Comparison of ENCODE assay signal across 19 cellular contexts in the genomic region with DNA sequence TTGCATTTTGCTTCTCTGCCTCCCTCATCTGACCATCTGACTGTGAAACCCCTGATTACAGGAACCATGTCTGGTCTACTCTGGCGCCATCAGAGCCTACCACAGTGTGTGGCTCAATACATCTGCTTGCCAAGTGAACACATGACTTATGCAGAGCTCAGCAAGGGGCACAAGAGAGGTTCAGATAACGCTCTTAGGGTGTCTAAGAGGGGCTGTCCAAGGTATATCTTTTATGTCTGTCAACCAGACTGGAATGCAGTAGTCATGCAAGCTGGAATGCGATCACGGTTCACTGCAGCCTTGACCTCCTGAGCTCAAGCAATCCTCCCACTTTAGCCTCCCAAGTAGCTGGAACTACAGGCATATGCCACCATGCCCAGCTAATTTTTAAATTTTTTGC. TPM values are rescaled to one million over a fixed set of nuclear protein-coding genes. Genes with fewer than 3 reads are reported as not detected.
DNase-seq lines count a peak whose midpoint lies in the region; ATAC-seq, FAIRE-seq and TF ChIP-seq lines count a peak whose summit lies in the region.
"Had no signal": no experiment of that assay in that cellular context is flagged by ENCODE, and none has a peak within 500 bp of the region (broad histone marks: within the 10 kb centered on the region; RNA-seq: fewer than 3 reads in every experiment).

No MANE protein-coding gene starts in this region.

- TF ChIP-seq POLR2A in HepG2 (IDR thresholded peaks at IDR 0.05; ENCODE audit: insufficient read depth in 1 of 2, low read depth in 2 of 2, low read length in 2 of 2): no peak
- TF ChIP-seq POLR2A in right lobe of liver (IDR thresholded peaks at IDR 0.05): no peak

- POLR2A ChIA-PET in HepG2 (lab: Yijun Ruan, JAX): interaction anchor here (0.8 kb wide), 1 partner anchor 10 kb away, joined by 6 read pairs; the partner anchor contains the start of gene RRP12
- POLR2A ChIA-PET in MCF 10A (lab: Yijun Ruan, JAX): interaction anchor here (1.0 to 5.0 kb wide), 3 partner anchors 10 to 32 kb away, joined by 5 to 46 read pairs (median 5); partner anchors contain the start of gene RRP12

- H4K20me1 ChIP-seq in HepG2 (ENCODE audit: insufficient read depth, low read length): no peaks in the 10 kb centered on the region

- no peaks in the 10 kb centered on the region for H3K9me3 ChIP-seq in HepG2 (ENCODE audit: low read length)
- no peaks in the 10 kb centered on the region for H3K9me3 ChIP-seq in right lobe of liver
- H3K9me3 ChIP-seq in lower lobe of right lung: no peaks in the 10 kb centered on the region
- H3K9me3 ChIP-seq: ascending aorta, left ventricle myocardium inferior, upper lobe of left lung had no signal

- no peak overlapping the region for H3K4me3 Mint-ChIP-seq in MCF 10A (ENCODE audit: unreplicated experiment)

- FAIRE-seq in HepG2 (lab: Jason Lieb, UNC): no peak
- FAIRE-seq: GM19239 had no signal

- peak overlapping the region; percentile 16; the same call in 1 of the 2 replicates for H3K4me2 ChIP-seq in HepG2 (ENCODE audit: low read depth, low read length)

- intact Hi-C loops in HepG2 (cut with micrococcal nuclease; ENCODE audit: unreplicated experiment) (no loop called here), right lobe of liver (cut with DNase I) (no loop called here), MCF 10A (cut with micrococcal nuclease) (no loop called here), lower lobe of right lung (cut with DNase I) (no loop called here)

- H3K9ac ChIP-seq in HepG2 (ENCODE audit: insufficient read depth, low read depth, low read length): no peak overlapping the region
- H3K9ac ChIP-seq: parathyroid adenoma had no signal

- DNase-seq in HepG2 (ENCODE audit: low spot score) (peak; percentile 90), right lobe of liver (no peak), RPMI7951 (ENCODE audit: low read depth) (peak; percentile 38), fibroblast of gingiva (ENCODE audit: low read depth) (peak; percentile 4), MCF 10A (ENCODE audit: unreplicated experiment) (no peak), lower lobe of right lung (no peak)
- DNase-seq: left ventricle myocardium inferior; NCI-H2029 treated with DMSO at 0.1 percent for 48 hours; NCI-H524; OCI-M1; stimulated activated naive CD8-positive, alpha-beta T cell treated with anti-CD3 and anti-CD28 coated beads, Interleukin-15, Interleukin-2, amounts not matched to agents 100 U/mL and 50 U/mL, for 24 hours; SW 1271; upper lobe of left lung had no signal

- H3K36me3 ChIP-seq in HepG2 (replicated peaks in 1 of 2; ENCODE audit: control insufficient read depth in 1 of 2, insufficient read depth in 2 of 2, low read length in 2 of 2) (no peaks in the 10 kb centered on the region), right lobe of liver (no peaks in the 10 kb centered on the region), lower lobe of right lung (no peaks in the 10 kb centered on the region)
- H3K36me3 ChIP-seq: ascending aorta, left ventricle myocardium inferior, upper lobe of left lung had no signal

- no peak for TF ChIP-seq RAD21 in HepG2 (CRISPR knock-in tag; IDR thresholded peaks at IDR 0.05)

- no peaks in the 10 kb centered on the region for H3K27me3 Mint-ChIP-seq in MCF 10A (ENCODE audit: insufficient read depth, unreplicated experiment)

- no peaks in the 10 kb centered on the region for H3K79me2 ChIP-seq in HepG2 (ENCODE audit: insufficient read depth, low read length)
- H3K79me2 ChIP-seq: parathyroid adenoma had no signal

- H3K4me1 ChIP-seq in HepG2 (ENCODE audit: insufficient read depth, low read length): peaks cover 62% of the 10 kb centered on the region
- peaks cover 0 to 10% (median 0%) of the 10 kb centered on the region in 4 donors for H3K4me1 ChIP-seq in right lobe of liver
- H3K4me1 ChIP-seq in lower lobe of right lung: peaks cover 13% of the 10 kb centered on the region

- no peaks in the 10 kb centered on the region for H3K36me3 Mint-ChIP-seq in MCF 10A (ENCODE audit: insufficient read depth, unreplicated experiment)

- H3K4me1 Mint-ChIP-seq in MCF 10A (ENCODE audit: insufficient read depth, unreplicated experiment): peaks cover 8% of the 10 kb centered on the region

- in situ Hi-C loops in HepG2 (cut with HindIII; ENCODE audit: extremely low pct_ligation_motif_present, low pct_unique_long_range_greater_than_20kb): no loop called here

- 3% methylated on average over 4 of the region's 4 CpGs for WGBS in HepG2 (ENCODE audit: low lambda C conversion rate)
- 61% methylated on average over 2 of the region's 4 CpGs for WGBS in right lobe of liver (ENCODE audit: insufficient coverage, low coverage, low lambda C conversion rate, missing lambda C conversion rate)

- H2AFZ ChIP-seq in HepG2 (ENCODE audit: low read length): no peak overlapping the region
- H2AFZ ChIP-seq: parathyroid adenoma had no signal

- BruUV-seq in HepG2 (replicated peaks; lab: Mats Ljungman, UMichigan): no TSS peak
- no TSS peak for BruUV-seq in MCF 10A (replicated peaks; lab: Mats Ljungman, UMichigan)

- H3K27ac ChIP-seq in HepG2 (ENCODE audit: extremely low read length, insufficient read depth, low read length): peak overlapping the region; percentile 53
- H3K27ac ChIP-seq in right lobe of liver: no peak overlapping the region
- H3K27ac ChIP-seq in lower lobe of right lung: no peak overlapping the region
- H3K27ac ChIP-seq: ascending aorta, left ventricle myocardium inferior, parathyroid adenoma, VCaP had no signal

- CTCF ChIA-PET in HepG2 (lab: Yijun Ruan, JAX; ENCODE audit: low intra/inter-chr PET ratio, low total read pairs): no interaction called here
- CTCF ChIA-PET in MCF 10A (lab: Yijun Ruan, JAX): interaction anchor here (0.6 to 3.0 kb wide), 10 partner anchors 8 to 567 kb away, joined by 3 to 16 read pairs (median 4); partner anchors contain the start of genes ANKRD2 and RRP12

- H3K4me3 ChIP-seq in HepG2 (replicated peaks in 1 of 3; ENCODE audit: insufficient read depth in 1 of 3, low read depth in 2 of 3, low read length in 3 of 3) (no peak overlapping the region), right lobe of liver (no peak overlapping the region), lower lobe of right lung (no peak overlapping the region)
- H3K4me3 ChIP-seq: ascending aorta, left ventricle myocardium inferior, upper lobe of left lung had no signal

- H3K27me3 ChIP-seq in HepG2 (ENCODE audit: control insufficient read depth in 1 of 2, insufficient read depth in 2 of 2, low read length in 2 of 2) (no peaks in the 10 kb centered on the region), right lobe of liver (no peaks in the 10 kb centered on the region), lower lobe of right lung (ENCODE audit: low read depth) (no peaks in the 10 kb centered on the region)
- H3K27me3 ChIP-seq: ascending aorta, upper lobe of left lung had no signal

- no peak overlapping the region for H3K27ac Mint-ChIP-seq in MCF 10A (ENCODE audit: low read depth, unreplicated experiment)

- ATAC-seq in HepG2 (peak; percentile 58), right lobe of liver (no peak), lower lobe of right lung (no peak), GM21367 (IDR thresholded peaks at IDR 0.05; ENCODE audit: unreplicated experiment) (no peak), GM19455 (IDR thresholded peaks at IDR 0.05; ENCODE audit: unreplicated experiment) (no peak)
- ATAC-seq: stimulated activated naive CD8-positive, alpha-beta T cell treated with anti-CD3 and anti-CD28 coated beads, Interleukin-15, Interleukin-2, amounts not matched to agents 100 U/mL and 50 U/mL, for 24 hours had no signal

- TF ChIP-seq CTCF in HepG2 (CRISPR knock-in tag; IDR thresholded peaks at IDR 0.05) (no peak), right lobe of liver (IDR thresholded peaks at IDR 0.05) (no peak), MCF 10A (IDR thresholded peaks at IDR 0.05; ENCODE audit: unreplicated experiment) (no peak), lower lobe of right lung (IDR thresholded peaks at IDR 0.05) (no peak)

- TF ChIP-seq EP300 in HepG2 (IDR thresholded peaks at IDR 0.05; ENCODE audit: low read depth in 2 of 2, low read length in 2 of 2) (peak in 1 of 2 experiments; percentile 33; a peak in 1 of 4 replicates), HepG2 (CRISPR knock-in tag; IDR thresholded peaks at IDR 0.05; ENCODE audit: borderline replicate concordance) (no peak)

- H3K9me3 Mint-ChIP-seq in MCF 10A (ENCODE audit: unreplicated experiment): no peaks in the 10 kb centered on the region

RNA-seq across cellular contexts. Expression of gene RRP12, which starts 10.3 kb away (rescaled TPM):
- 30.6 and 39.4 TPM in 2 replicates for total RNA-seq in HepG2 (2016; rRNA removed; fragmentation: Illumina TruSeq; extraction: Trizol)
- total RNA-seq in HepG2 (2016; cell fraction: cytosol; rRNA removed; fragmentation: Illumina TruSeq; extraction: Trizol; ENCODE audit: low read depth): 40.0 and 40.9 TPM in 2 replicates
- total RNA-seq in HepG2 (2016; cell fraction: insoluble cytoplasmic fraction; rRNA removed; fragmentation: Illumina TruSeq; extraction: Trizol): 23.4 and 36.6 TPM in 2 replicates
- 11.2 and 11.4 TPM in 2 replicates for total RNA-seq in HepG2 (2016; cell fraction: membrane; rRNA removed; fragmentation: Illumina TruSeq; extraction: Trizol)
- total RNA-seq in HepG2 (2016; cell fraction: nucleus; rRNA removed; fragmentation: Illumina TruSeq; extraction: Trizol): 31.1 and 33.1 TPM in 2 replicates
- 13.2 and 18.6 TPM in 2 replicates for polyA plus RNA-seq in HepG2 (2011; rRNA removed)
- 5.0 and 5.1 TPM in 2 replicates for polyA plus RNA-seq in HepG2 (2011; cell fraction: cytosol; rRNA removed)
- polyA plus RNA-seq in HepG2 (2011; cell fraction: nucleus; rRNA removed): 51.4 and 59.2 TPM in 2 replicates
- 17.9 and 28.3 TPM in 2 replicates for polyA plus RNA-seq in HepG2 (2012)
- 6.7 and 7.7 TPM in 2 replicates for polyA plus RNA-seq in HepG2 (2016; cell fraction: cytosol; fragmentation: Illumina TruSeq; extraction: Trizol; ENCODE audit: low read depth)
- 20.0 and 25.7 TPM in 2 replicates for polyA plus RNA-seq in HepG2 (2016; cell fraction: insoluble cytoplasmic fraction; fragmentation: Illumina TruSeq; extraction: Trizol; ENCODE audit: low read depth)
- polyA plus RNA-seq in HepG2 (2016; cell fraction: membrane; fragmentation: Illumina TruSeq; extraction: Trizol; ENCODE audit: low read depth): 4.0 and 4.5 TPM in 2 replicates
- polyA plus RNA-seq in HepG2 (2016; cell fraction: nucleus; fragmentation: Illumina TruSeq; extraction: Trizol; ENCODE audit: insufficient read depth, low read depth): 51.3 and 56.0 TPM in 2 replicates
- polyA minus RNA-seq in HepG2 (2011; rRNA and poly(A)+ RNA removed; ENCODE audit: low replicate concordance): 43.7 and 49.7 TPM in 2 replicates
- 12.0 and 15.7 TPM in 2 replicates for polyA minus RNA-seq in HepG2 (2011; cell fraction: cytosol; rRNA and poly(A)+ RNA removed)
- polyA minus RNA-seq in HepG2 (2011; cell fraction: nucleus; rRNA and poly(A)+ RNA removed): 22.4 and 29.6 TPM in 2 replicates
- total RNA-seq in right lobe of liver: 10 to 100 TPM in 3 of 6 experiments, 1 to 10 TPM in 3; 6.7 to 23.2 (median 10.2) TPM
- total RNA-seq in RPMI7951 (2014; rRNA removed; shearing (Covaris generic)): 13.4 and 15.4 TPM in 2 replicates
- total RNA-seq in MCF 10A (2022): 66.1 and 86.7 TPM in 2 replicates
- total RNA-seq in lower lobe of right lung: 24.0 TPM

RNA-seq across cellular contexts. Expression of gene PGAM1, which starts 14.6 kb away (rescaled TPM):
- total RNA-seq in HepG2 (2016; rRNA removed; fragmentation: Illumina TruSeq; extraction: Trizol) (354 and 442 TPM in 2 replicates), right lobe of liver (100 to 1,000 TPM; 100 to 228 (median 162) TPM), MCF 10A (2022) (235 and 248 TPM in 2 replicates), lower lobe of right lung (133 TPM)
- total RNA-seq in HepG2 (2016; cell fraction: cytosol; rRNA removed; fragmentation: Illumina TruSeq; extraction: Trizol; ENCODE audit: low read depth): 44.3 and 47.0 TPM in 2 replicates
- total RNA-seq in HepG2 (2016; cell fraction: insoluble cytoplasmic fraction; rRNA removed; fragmentation: Illumina TruSeq; extraction: Trizol): 352 and 439 TPM in 2 replicates
- 128 and 141 TPM in 2 replicates for total RNA-seq in HepG2 (2016; cell fraction: membrane; rRNA removed; fragmentation: Illumina TruSeq; extraction: Trizol)
- total RNA-seq in HepG2 (2016; cell fraction: nucleus; rRNA removed; fragmentation: Illumina TruSeq; extraction: Trizol): 126 and 144 TPM in 2 replicates
- polyA plus RNA-seq in HepG2 (2011; rRNA removed): 403 and 483 TPM in 2 replicates
- polyA plus RNA-seq in HepG2 (2011; cell fraction: cytosol; rRNA removed): 471 and 548 TPM in 2 replicates
- 110 and 124 TPM in 2 replicates for polyA plus RNA-seq in HepG2 (2011; cell fraction: nucleus; rRNA removed)
- polyA plus RNA-seq in HepG2 (2012): 318 and 342 TPM in 2 replicates
- 50.9 and 54.4 TPM in 2 replicates for polyA plus RNA-seq in HepG2 (2016; cell fraction: cytosol; fragmentation: Illumina TruSeq; extraction: Trizol; ENCODE audit: low read depth)
- 474 and 488 TPM in 2 replicates for polyA plus RNA-seq in HepG2 (2016; cell fraction: insoluble cytoplasmic fraction; fragmentation: Illumina TruSeq; extraction: Trizol; ENCODE audit: low read depth)
- polyA plus RNA-seq in HepG2 (2016; cell fraction: membrane; fragmentation: Illumina TruSeq; extraction: Trizol; ENCODE audit: low read depth): 112 and 113 TPM in 2 replicates
- polyA plus RNA-seq in HepG2 (2016; cell fraction: nucleus; fragmentation: Illumina TruSeq; extraction: Trizol; ENCODE audit: insufficient read depth, low read depth): 181 and 193 TPM in 2 replicates
- 592 and 624 TPM in 2 replicates for polyA minus RNA-seq in HepG2 (2011; rRNA and poly(A)+ RNA removed; ENCODE audit: low replicate concordance)
- 212 and 243 TPM in 2 replicates for polyA minus RNA-seq in HepG2 (2011; cell fraction: cytosol; rRNA and poly(A)+ RNA removed)
- polyA minus RNA-seq in HepG2 (2011; cell fraction: nucleus; rRNA and poly(A)+ RNA removed): 56.7 and 63.2 TPM in 2 replicates
- total RNA-seq in RPMI7951 (2014; rRNA removed; shearing (Covaris generic)): 1,010 and 1,184 TPM in 2 replicates

RNA-seq across cellular contexts. Expression of gene EXOSC1, which starts 34.4 kb away (rescaled TPM):
- total RNA-seq in HepG2 (2016; rRNA removed; fragmentation: Illumina TruSeq; extraction: Trizol) (39.9 and 47.6 TPM in 2 replicates), right lobe of liver (10 to 100 TPM in 5 of 6 experiments, 1 to 10 TPM in 1; 9.2 to 19.1 (median 11.8) TPM), MCF 10A (2022) (56.5 and 62.3 TPM in 2 replicates), lower lobe of right lung (31.0 TPM)
- total RNA-seq in HepG2 (2016; cell fraction: cytosol; rRNA removed; fragmentation: Illumina TruSeq; extraction: Trizol; ENCODE audit: low read depth): 23.7 and 27.6 TPM in 2 replicates
- 37.7 and 48.0 TPM in 2 replicates for total RNA-seq in HepG2 (2016; cell fraction: insoluble cytoplasmic fraction; rRNA removed; fragmentation: Illumina TruSeq; extraction: Trizol)
- total RNA-seq in HepG2 (2016; cell fraction: membrane; rRNA removed; fragmentation: Illumina TruSeq; extraction: Trizol): 24.0 and 25.8 TPM in 2 replicates
- total RNA-seq in HepG2 (2016; cell fraction: nucleus; rRNA removed; fragmentation: Illumina TruSeq; extraction: Trizol): 16.9 and 23.2 TPM in 2 replicates
- 36.3 and 38.0 TPM in 2 replicates for polyA plus RNA-seq in HepG2 (2011; rRNA removed)
- polyA plus RNA-seq in HepG2 (2011; cell fraction: cytosol; rRNA removed): 37.5 and 37.9 TPM in 2 replicates
- polyA plus RNA-seq in HepG2 (2011; cell fraction: nucleus; rRNA removed): 14.0 and 17.7 TPM in 2 replicates
- 31.8 and 32.0 TPM in 2 replicates for polyA plus RNA-seq in HepG2 (2012)
- polyA plus RNA-seq in HepG2 (2016; cell fraction: cytosol; fragmentation: Illumina TruSeq; extraction: Trizol; ENCODE audit: low read depth): 21.2 and 21.7 TPM in 2 replicates
- polyA plus RNA-seq in HepG2 (2016; cell fraction: insoluble cytoplasmic fraction; fragmentation: Illumina TruSeq; extraction: Trizol; ENCODE audit: low read depth): 59.8 and 61.6 TPM in 2 replicates
- 21.5 and 23.2 TPM in 2 replicates for polyA plus RNA-seq in HepG2 (2016; cell fraction: membrane; fragmentation: Illumina TruSeq; extraction: Trizol; ENCODE audit: low read depth)
- 37.6 TPM in 2 replicates for polyA plus RNA-seq in HepG2 (2016; cell fraction: nucleus; fragmentation: Illumina TruSeq; extraction: Trizol; ENCODE audit: insufficient read depth, low read depth)
- 34.4 and 67.4 TPM in 2 replicates for polyA minus RNA-seq in HepG2 (2011; rRNA and poly(A)+ RNA removed; ENCODE audit: low replicate concordance)
- 7.6 and 7.7 TPM in 2 replicates for polyA minus RNA-seq in HepG2 (2011; cell fraction: cytosol; rRNA and poly(A)+ RNA removed)
- 10.6 and 14.4 TPM in 2 replicates for polyA minus RNA-seq in HepG2 (2011; cell fraction: nucleus; rRNA and poly(A)+ RNA removed)
- 55.6 and 61.5 TPM in 2 replicates for total RNA-seq in RPMI7951 (2014; rRNA removed; shearing (Covaris generic))

RNA-seq across cellular contexts. Expression of gene ZDHHC16, which starts 34.6 kb away (rescaled TPM):
- total RNA-seq in HepG2 (2016; rRNA removed; fragmentation: Illumina TruSeq; extraction: Trizol) (30.2 and 41.8 TPM in 2 replicates), right lobe of liver (10 to 100 TPM; 15.8 to 27.0 (median 22.8) TPM), MCF 10A (2022) (44.9 and 48.0 TPM in 2 replicates), lower lobe of right lung (56.5 TPM)
- 84.0 and 92.7 TPM in 2 replicates for total RNA-seq in HepG2 (2016; cell fraction: cytosol; rRNA removed; fragmentation: Illumina TruSeq; extraction: Trizol; ENCODE audit: low read depth)
- 25.9 and 43.5 TPM in 2 replicates for total RNA-seq in HepG2 (2016; cell fraction: insoluble cytoplasmic fraction; rRNA removed; fragmentation: Illumina TruSeq; extraction: Trizol)
- total RNA-seq in HepG2 (2016; cell fraction: membrane; rRNA removed; fragmentation: Illumina TruSeq; extraction: Trizol): 104 and 115 TPM in 2 replicates
- total RNA-seq in HepG2 (2016; cell fraction: nucleus; rRNA removed; fragmentation: Illumina TruSeq; extraction: Trizol): 30.7 and 33.0 TPM in 2 replicates
- 40.8 and 49.4 TPM in 2 replicates for polyA plus RNA-seq in HepG2 (2011; rRNA removed)
- 50.8 and 52.5 TPM in 2 replicates for polyA plus RNA-seq in HepG2 (2011; cell fraction: cytosol; rRNA removed)
- polyA plus RNA-seq in HepG2 (2011; cell fraction: nucleus; rRNA removed): 59.0 and 60.8 TPM in 2 replicates
- 15.7 and 18.2 TPM in 2 replicates for polyA plus RNA-seq in HepG2 (2012)
- 102 and 121 TPM in 2 replicates for polyA plus RNA-seq in HepG2 (2016; cell fraction: cytosol; fragmentation: Illumina TruSeq; extraction: Trizol; ENCODE audit: low read depth)
- 34.1 and 41.4 TPM in 2 replicates for polyA plus RNA-seq in HepG2 (2016; cell fraction: insoluble cytoplasmic fraction; fragmentation: Illumina TruSeq; extraction: Trizol; ENCODE audit: low read depth)
- polyA plus RNA-seq in HepG2 (2016; cell fraction: membrane; fragmentation: Illumina TruSeq; extraction: Trizol; ENCODE audit: low read depth): 122 and 132 TPM in 2 replicates
- 55.7 and 56.8 TPM in 2 replicates for polyA plus RNA-seq in HepG2 (2016; cell fraction: nucleus; fragmentation: Illumina TruSeq; extraction: Trizol; ENCODE audit: insufficient read depth, low read depth)
- 142 and 286 TPM in 2 replicates for polyA minus RNA-seq in HepG2 (2011; rRNA and poly(A)+ RNA removed; ENCODE audit: low replicate concordance)
- 20.4 TPM in 2 replicates for polyA minus RNA-seq in HepG2 (2011; cell fraction: cytosol; rRNA and poly(A)+ RNA removed)
- 33.9 and 35.7 TPM in 2 replicates for polyA minus RNA-seq in HepG2 (2011; cell fraction: nucleus; rRNA and poly(A)+ RNA removed)
- total RNA-seq in RPMI7951 (2014; rRNA removed; shearing (Covaris generic)): 47.3 and 51.7 TPM in 2 replicates

Comparison
In these comparisons a context has a peak if more than half of its experiments do, and no peak if none do; other contexts are left out.
1. DNase-seq: peak in HepG2 (single experiment), RPMI7951 (single experiment) and fibroblast of gingiva (single experiment); none in right lobe of liver (0 of 3), MCF 10A (single experiment) and lower lobe of right lung (single experiment).